Comparison of ENCODE assay signal across 2 cellular contexts in genomic region chr20:23995905-23996666, GRCh38.
TF ChIP-seq lines count a peak whose summit lies in the region.

No MANE protein-coding gene starts in this region.

TF ChIP-seq in IMR-90, 13 proteins besides CTCF, POLR2A, EP300 and RAD21:
- TF ChIP-seq SMC3 (IDR thresholded peaks at IDR 0.05; ENCODE audit: low read depth, low read length) (peak; percentile 51; the same call in 1 of the 2 replicates), RCOR1 (IDR thresholded peaks at IDR 0.05; ENCODE audit: insufficient replicate concordance, low read length) (no peak), ELK1 (IDR thresholded peaks at IDR 0.05; ENCODE audit: borderline replicate concordance, low read depth, low read length) (no peak), MXI1 (IDR thresholded peaks at IDR 0.05; ENCODE audit: borderline replicate concordance, low read depth, low read length) (no peak)
TF ChIP-seq in IMR-90: peak in this region for 1.

TF ChIP-seq in GM12878, 131 proteins besides CTCF, POLR2A, EP300 and RAD21:
- TF ChIP-seq FOXK2 (IDR thresholded peaks at IDR 0.05): no peak
- peak; percentile 77 for TF ChIP-seq SMC3 (IDR thresholded peaks at IDR 0.05; ENCODE audit: borderline replicate concordance, low read length)
